ENCODE assay signal across 34 cellular contexts in the genomic region with DNA sequence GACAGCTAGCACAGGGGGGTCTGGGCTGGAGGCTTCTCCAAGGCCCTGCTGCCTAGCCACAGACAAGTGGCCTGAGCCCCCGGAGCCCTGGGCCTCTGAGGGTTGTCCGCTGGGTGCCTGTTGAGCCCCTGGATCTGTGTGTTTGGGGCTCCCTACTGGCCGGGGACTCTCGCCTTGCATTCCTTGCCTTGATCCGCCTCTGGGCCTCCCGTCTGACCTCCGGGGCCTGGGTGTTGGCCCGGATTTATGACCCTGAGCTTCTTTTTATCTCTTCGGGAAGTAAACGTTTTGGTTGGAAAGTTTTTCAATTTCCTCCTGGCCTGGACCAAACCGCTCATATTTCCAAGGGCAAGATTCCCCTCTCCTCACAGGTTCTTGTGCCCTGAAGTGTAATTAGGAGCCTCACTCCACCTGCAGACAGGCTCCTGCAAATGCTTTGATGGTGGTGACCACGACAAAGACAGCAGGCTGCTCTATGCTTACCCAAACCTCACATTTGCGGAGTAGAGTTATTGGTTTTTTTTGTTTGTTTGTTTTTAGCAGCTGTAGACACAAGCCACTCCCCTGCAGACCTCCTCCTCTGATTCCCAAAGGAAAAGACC.
DNase-seq lines count a peak whose midpoint lies in the region; ATAC-seq and TF ChIP-seq lines count a peak whose summit lies in the region.
"Had no signal": no experiment of that assay in that cellular context is flagged by ENCODE, and none has a peak within 500 bp of the region (broad histone marks: within the 10 kb centered on the region; RNA-seq: fewer than 3 reads in every experiment).

No MANE protein-coding gene starts in this region.

- peaks cover 3% of the 10 kb centered on the region for H3K4me1 Mint-ChIP-seq in endodermal cell
- H3K4me1 Mint-ChIP-seq in neural progenitor cell, result no peaks in the 10 kb centered on the region
- no peaks in the 10 kb centered on the region for H3K4me1 Mint-ChIP-seq in activated CD8-positive, alpha-beta memory T cell treated with anti-CD3 and anti-CD28 coated beads, Interleukin-2, amount 10 ng/mL, durations not matched to agents 7 days and 5 days
- H3K4me1 Mint-ChIP-seq: brain had no signal

- H3K9ac ChIP-seq in endodermal cell (ENCODE audit: extremely low read depth, low read length, poor library complexity, severe bottlenecking) (no peak overlapping the region), neural progenitor cell (no peak overlapping the region)
- H3K9ac ChIP-seq: GM23248 had no signal

- H3K27ac Mint-ChIP-seq in endodermal cell, result no peak overlapping the region
- no peak overlapping the region for H3K27ac Mint-ChIP-seq in neural progenitor cell
- H3K27ac Mint-ChIP-seq in activated CD8-positive, alpha-beta memory T cell treated with anti-CD3 and anti-CD28 coated beads, Interleukin-2, amount 10 ng/mL, durations not matched to agents 7 days and 5 days, result no peak overlapping the region
- H3K27ac Mint-ChIP-seq: activated CD8-positive, alpha-beta T cell treated with anti-CD3 and anti-CD28 coated beads, Interleukin-2, amount 10 ng/mL, durations not matched to agents 7 days and 5 days; activated T-helper 2 cell treated with anti-CD3 and anti-CD28 coated beads, Interferon-gamma antibody, Interleukin-2, Interleukin-4, amounts not matched to agents 10 μg/mL and 5 μg/mL and 100 μg/mL, durations not matched to agents 14 hours and 24 hours and 36 hours; brain; CD14-positive monocyte had no signal

- no peak overlapping the region for H3K4me2 ChIP-seq in neural progenitor cell

- H3K4me3 Mint-ChIP-seq in endodermal cell (no peak overlapping the region), neural progenitor cell (no peak overlapping the region)
- no peak overlapping the region for H3K4me3 Mint-ChIP-seq in activated CD8-positive, alpha-beta memory T cell treated with anti-CD3 and anti-CD28 coated beads, Interleukin-2, amount 10 ng/mL, durations not matched to agents 7 days and 5 days
- H3K4me3 Mint-ChIP-seq: activated CD8-positive, alpha-beta T cell treated with anti-CD3 and anti-CD28 coated beads, Interleukin-2, amount 10 ng/mL, durations not matched to agents 7 days and 5 days; CD14-positive monocyte had no signal

- no peak overlapping the region for H2AFZ ChIP-seq in neural progenitor cell (replicated peaks)
- H2AFZ ChIP-seq: GM23248 had no signal

- H3K27me3 ChIP-seq in endodermal cell (ENCODE audit: control insufficient read depth, insufficient read depth, low read length, poor library complexity, severe bottlenecking) (peaks cover 3% of the 10 kb centered on the region), neural progenitor cell (peaks cover 8% of the 10 kb centered on the region)
- H3K27me3 ChIP-seq: Peyer's patch had no signal

- H3K79me2 ChIP-seq in neural progenitor cell (ENCODE audit: low read depth), result no peaks in the 10 kb centered on the region

- H4K20me1 ChIP-seq in neural progenitor cell (ENCODE audit: low read depth), result no peaks in the 10 kb centered on the region

- H3K9me3 Mint-ChIP-seq in endodermal cell (no peaks in the 10 kb centered on the region), neural progenitor cell (no peaks in the 10 kb centered on the region)
- H3K9me3 Mint-ChIP-seq in activated CD8-positive, alpha-beta memory T cell treated with anti-CD3 and anti-CD28 coated beads, Interleukin-2, amount 10 ng/mL, durations not matched to agents 7 days and 5 days (ENCODE audit: low read depth), result no peaks in the 10 kb centered on the region
- H3K9me3 Mint-ChIP-seq: activated T-helper 2 cell treated with anti-CD3 and anti-CD28 coated beads, Interferon-gamma antibody, Interleukin-2, Interleukin-4, amounts not matched to agents 10 μg/mL and 5 μg/mL and 100 μg/mL, durations not matched to agents 14 hours and 24 hours and 36 hours; brain had no signal

- H3K4me3 ChIP-seq in endodermal cell (ENCODE audit: low read length), result no peak overlapping the region
- no peak overlapping the region for H3K4me3 ChIP-seq in neural progenitor cell
- H3K4me3 ChIP-seq in mucosa of descending colon, result no peak overlapping the region
- H3K4me3 ChIP-seq: GM23248, heart right ventricle, MG63, Peyer's patch, transverse colon had no signal

- no peak for ATAC-seq in activated CD8-positive, alpha-beta memory T cell treated with anti-CD3 and anti-CD28 coated beads, Interleukin-2, amount 10 ng/mL, durations not matched to agents 7 days and 5 days
- ATAC-seq in GM18868 (IDR thresholded peaks at IDR 0.05; ENCODE audit: unreplicated experiment), result no peak
- no peak for ATAC-seq in mucosa of descending colon
- ATAC-seq: activated CD8-positive, alpha-beta T cell treated with anti-CD3 and anti-CD28 coated beads, Interleukin-2, amount 10 ng/mL, durations not matched to agents 7 days and 5 days; esophagus mucosa; heart right ventricle; left cardiac atrium; sciatic nerve had no signal

- intact Hi-C loops in mucosa of descending colon (cut with DNase I, micrococcal nuclease), result loop anchor here in 1 of 2 donors (5.0 kb wide), 1 partner anchor 357 kb away; no protein-coding TSS in a partner anchor

- no peaks in the 10 kb centered on the region for H3K9me3 ChIP-seq in endodermal cell (ENCODE audit: control insufficient read depth, low read length)
- no peaks in the 10 kb centered on the region for H3K9me3 ChIP-seq in neural progenitor cell (ENCODE audit: low read depth)
- H3K9me3 ChIP-seq in mucosa of descending colon, result no peaks in the 10 kb centered on the region
- H3K9me3 ChIP-seq: heart right ventricle, MG63, Peyer's patch, transverse colon had no signal

- TF ChIP-seq CTCF in endodermal cell (conservative IDR thresholded peaks at IDR 0.05), result peak; percentile 65
- peak; percentile 16 for TF ChIP-seq CTCF in neural progenitor cell (IDR thresholded peaks at IDR 0.05)
- no peak for TF ChIP-seq CTCF in mucosa of descending colon (IDR thresholded peaks at IDR 0.05)

- H3K27ac ChIP-seq in endodermal cell (ENCODE audit: low read depth, low read length) (no peak overlapping the region), neural progenitor cell (no peak overlapping the region)
- H3K27ac ChIP-seq: 22Rv1, GM23248, heart right ventricle, Peyer's patch, transverse colon had no signal

- WGBS in endodermal cell (ENCODE audit: insufficient coverage in 1 of 2, insufficient read length in 1 of 2), 2 experiments, result 87 to 90% methylated on average over 7 to 13 of the region's 13 CpGs

- H3K36me3 Mint-ChIP-seq in endodermal cell (ENCODE audit: low read depth) (no peaks in the 10 kb centered on the region), neural progenitor cell (no peaks in the 10 kb centered on the region)
- no peaks in the 10 kb centered on the region for H3K36me3 Mint-ChIP-seq in activated CD8-positive, alpha-beta memory T cell treated with anti-CD3 and anti-CD28 coated beads, Interleukin-2, amount 10 ng/mL, durations not matched to agents 7 days and 5 days
- H3K36me3 Mint-ChIP-seq: brain, CD14-positive monocyte had no signal

- H3K27me3 Mint-ChIP-seq in endodermal cell (ENCODE audit: insufficient read depth) (peaks cover 30% of the 10 kb centered on the region), neural progenitor cell (ENCODE audit: insufficient read depth, low read depth) (peaks cover 12% of the 10 kb centered on the region)
- H3K27me3 Mint-ChIP-seq in activated CD8-positive, alpha-beta memory T cell treated with anti-CD3 and anti-CD28 coated beads, Interleukin-2, amount 10 ng/mL, durations not matched to agents 7 days and 5 days, result peaks cover 33% of the 10 kb centered on the region

- H3K36me3 ChIP-seq in endodermal cell (ENCODE audit: control insufficient read depth, insufficient read depth, low read length) (no peaks in the 10 kb centered on the region), neural progenitor cell (no peaks in the 10 kb centered on the region), mucosa of descending colon (ENCODE audit: low read depth) (no peaks in the 10 kb centered on the region)
- H3K36me3 ChIP-seq: heart right ventricle, MG63, Peyer's patch, transverse colon had no signal

- no peaks in the 10 kb centered on the region for H3K4me1 ChIP-seq in endodermal cell (ENCODE audit: control insufficient read depth, insufficient read depth, low read length)
- H3K4me1 ChIP-seq in neural progenitor cell, result no peaks in the 10 kb centered on the region
- H3K4me1 ChIP-seq in mucosa of descending colon (ENCODE audit: low read depth), result no peaks in the 10 kb centered on the region
- H3K4me1 ChIP-seq: heart right ventricle, Peyer's patch, transverse colon had no signal

- DNase-seq in DMS 273 (lab: John Stamatoyannopoulos, UW; ENCODE audit: unreplicated experiment) (peak; percentile 14), DMS 273 treated with DMSO at 0.1 percent for 48 hours (lab: John Stamatoyannopoulos, UW) (no peak), HuH-7 (ENCODE audit: low spot score) (peak; percentile 50), endodermal cell (peak; percentile 56), neural progenitor cell (ENCODE audit: low spot score) (no peak), mucosa of descending colon (no peak)
- no peak for DNase-seq in activated CD8-positive, alpha-beta memory T cell treated with anti-CD3 and anti-CD28 coated beads, Interleukin-2, amount 10 ng/mL, durations not matched to agents 7 days and 5 days
- DNase-seq: activated CD4-positive, alpha-beta T cell treated with anti-CD3 and anti-CD28 coated beads for 4 hours; activated CD8-positive, alpha-beta T cell treated with anti-CD3 and anti-CD28 coated beads, Interleukin-2, amount 10 ng/mL, durations not matched to agents 7 days and 5 days; activated naive CD4-positive, alpha-beta T cell treated with anti-CD3 and anti-CD28 coated beads, Interleukin-2, amount 50 U/mL, for 16 hours; amniotic stem cell; dermis blood vessel endothelial cell; foreskin melanocyte; GM23248; heart right ventricle; KBM-7; left cardiac atrium; mammary epithelial cell; MG63; NCI-H1105; NCI-H187; NCI-H526 treated with DMSO at 0.1 percent for 48 hours; Peyer's patch; SHP77; stimulated activated CD4-positive, alpha-beta T cell treated with anti-CD3 and anti-CD28 coated beads, Interleukin-12 subunit alpha, Interleukin-12 subunit beta, amount 100 ng/mL, for 4 hours; stimulated activated CD4-positive, alpha-beta T cell treated with anti-CD3 and anti-CD28 coated beads, Interleukin-2, amount 100 ng/mL, for 48 hours; transverse colon had no signal

- CTCF ChIA-PET in activated CD8-positive, alpha-beta memory T cell treated with anti-CD3 and anti-CD28 coated beads, Interleukin-2, amount 10 ng/mL, durations not matched to agents 7 days and 5 days (lab: Charles Lee), result no interaction called here

- H3F3A ChIP-seq in neural progenitor cell (ENCODE audit: low read depth), result no peaks in the 10 kb centered on the region

Comparison
In these comparisons a context has a peak if more than half of its experiments do, and no peak if none do; other contexts are left out.
1. DNase-seq: peak in DMS 273 (single experiment), HuH-7 (single experiment) and endodermal cell (single experiment); none in DMS 273 treated with DMSO at 0.1 percent for 48 hours (single experiment), neural progenitor cell (single experiment), activated CD8-positive, alpha-beta memory T cell treated with anti-CD3 and anti-CD28 coated beads, Interleukin-2, amount 10 ng/mL, durations not matched to agents 7 days and 5 days (single experiment) and mucosa of descending colon (0 of 3).